1 cellular context compared by ENCODE assay signal in the genomic region with DNA sequence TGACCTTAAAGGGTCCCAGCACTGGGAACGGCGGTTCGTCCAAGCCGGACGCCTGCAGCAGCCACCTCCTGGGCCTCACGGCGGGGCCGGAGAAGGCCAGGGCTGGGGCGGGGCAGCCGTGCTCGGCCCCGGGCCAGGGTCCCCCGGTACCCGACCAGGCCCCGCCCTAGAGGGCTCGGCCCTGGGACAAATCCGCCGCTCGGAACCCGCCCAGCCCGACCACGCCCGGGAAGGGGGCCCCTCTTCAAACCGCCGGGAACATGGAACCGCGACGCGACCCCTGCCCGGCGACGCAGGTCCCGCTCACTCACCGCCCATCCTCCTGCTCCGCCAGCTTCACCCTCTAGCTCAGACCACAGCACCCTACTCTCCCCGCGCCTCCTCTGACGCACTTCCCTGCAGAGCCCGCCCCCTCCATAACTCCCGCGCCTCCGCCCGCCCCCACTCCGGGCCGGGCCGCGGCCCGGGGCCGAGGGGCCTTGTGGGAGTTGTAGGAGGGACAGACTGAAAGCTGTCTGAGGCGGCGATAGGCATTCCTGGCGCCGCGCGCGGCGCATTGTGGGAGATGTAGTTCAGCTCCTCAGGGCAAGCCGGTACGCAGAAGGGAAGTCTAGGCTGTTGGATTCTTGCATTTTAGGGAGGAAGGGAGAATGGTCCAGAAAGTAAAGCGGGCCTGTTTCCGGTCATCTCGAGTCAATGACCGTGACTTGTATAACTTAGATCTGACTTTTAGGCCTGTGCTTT.
TF ChIP-seq lines count a peak whose summit lies in the region.

A gene (minus strand): TSS at position 365 of the 744 bp plus-strand sequence. CDS start 1,478 bp downstream, outside the sequence.

TF ChIP-seq in K562, 482 proteins besides CTCF, POLR2A, EP300 and RAD21 (continued from another document and continues in another):
- no peak for TF ChIP-seq ZNF165 (CRISPR knock-in tag; IDR thresholded peaks at IDR 0.05; ENCODE audit: borderline replicate concordance)
- TF ChIP-seq POLR2B (IDR thresholded peaks at IDR 0.05; ENCODE audit: low read depth, partially characterized antibody): peak; percentile 74
- no peak for TF ChIP-seq ZNF12 (CRISPR knock-in tag; IDR thresholded peaks at IDR 0.05)
- TF ChIP-seq TGIF2 (CRISPR knock-in tag; IDR thresholded peaks at IDR 0.05): no peak
- TF ChIP-seq NFE2 (IDR thresholded peaks at IDR 0.05; ENCODE audit: low read depth): no peak
- no peak for TF ChIP-seq FIP1L1 (IDR thresholded peaks at IDR 0.05; ENCODE audit: low read depth, low read length, poor library complexity, severe bottlenecking)
- no peak for TF ChIP-seq PPARD (CRISPR knock-in tag; IDR thresholded peaks at IDR 0.05)
- 0 out of 2 replicates have a peak, but pooled peaks have one; percentile 40 for TF ChIP-seq SP1 (CRISPR knock-in tag; IDR thresholded peaks at IDR 0.05)
- TF ChIP-seq PRMT5 (CRISPR knock-in tag; IDR thresholded peaks at IDR 0.05): no peak
- TF ChIP-seq, protein P1, sequence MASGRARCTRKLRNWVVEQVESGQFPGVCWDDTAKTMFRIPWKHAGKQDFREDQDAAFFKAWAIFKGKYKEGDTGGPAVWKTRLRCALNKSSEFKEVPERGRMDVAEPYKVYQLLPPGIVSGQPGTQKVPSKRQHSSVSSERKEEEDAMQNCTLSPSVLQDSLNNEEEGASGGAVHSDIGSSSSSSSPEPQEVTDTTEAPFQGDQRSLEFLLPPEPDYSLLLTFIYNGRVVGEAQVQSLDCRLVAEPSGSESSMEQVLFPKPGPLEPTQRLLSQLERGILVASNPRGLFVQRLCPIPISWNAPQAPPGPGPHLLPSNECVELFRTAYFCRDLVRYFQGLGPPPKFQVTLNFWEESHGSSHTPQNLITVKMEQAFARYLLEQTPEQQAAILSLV (tag; IDR thresholded peaks at IDR 0.05): no peak
- 0 out of 2 replicates have a peak, but pooled peaks have one; percentile 17 for TF ChIP-seq ESRRA (IDR thresholded peaks at IDR 0.05; ENCODE audit: borderline replicate concordance, low read depth)
- no peak for TF ChIP-seq ZNF212 (CRISPR knock-in tag; IDR thresholded peaks at IDR 0.05)
- TF ChIP-seq, protein P2, sequence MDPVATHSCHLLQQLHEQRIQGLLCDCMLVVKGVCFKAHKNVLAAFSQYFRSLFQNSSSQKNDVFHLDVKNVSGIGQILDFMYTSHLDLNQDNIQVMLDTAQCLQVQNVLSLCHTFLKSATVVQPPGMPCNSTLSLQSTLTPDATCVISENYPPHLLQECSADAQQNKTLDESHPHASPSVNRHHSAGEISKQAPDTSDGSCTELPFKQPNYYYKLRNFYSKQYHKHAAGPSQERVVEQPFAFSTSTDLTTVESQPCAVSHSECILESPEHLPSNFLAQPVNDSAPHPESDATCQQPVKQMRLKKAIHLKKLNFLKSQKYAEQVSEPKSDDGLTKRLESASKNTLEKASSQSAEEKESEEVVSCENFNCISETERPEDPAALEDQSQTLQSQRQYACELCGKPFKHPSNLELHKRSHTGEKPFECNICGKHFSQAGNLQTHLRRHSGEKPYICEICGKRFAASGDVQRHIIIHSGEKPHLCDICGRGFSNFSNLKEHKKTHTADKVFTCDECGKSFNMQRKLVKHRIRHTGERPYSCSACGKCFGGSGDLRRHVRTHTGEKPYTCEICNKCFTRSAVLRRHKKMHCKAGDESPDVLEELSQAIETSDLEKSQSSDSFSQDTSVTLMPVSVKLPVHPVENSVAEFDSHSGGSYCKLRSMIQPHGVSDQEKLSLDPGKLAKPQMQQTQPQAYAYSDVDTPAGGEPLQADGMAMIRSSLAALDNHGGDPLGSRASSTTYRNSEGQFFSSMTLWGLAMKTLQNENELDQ (CRISPR knock-in tag; IDR thresholded peaks at IDR 0.05; ENCODE audit: borderline replicate concordance): no peak
- no peak for TF ChIP-seq ZNF232 (CRISPR knock-in tag; IDR thresholded peaks at IDR 0.05)
- TF ChIP-seq FOXA1 (IDR thresholded peaks at IDR 0.05; ENCODE audit: borderline replicate concordance): no peak
- peak; percentile 35; the same call in 1 of the 2 replicates for TF ChIP-seq RB1 (IDR thresholded peaks at IDR 0.05; ENCODE audit: low read depth)
- TF ChIP-seq, protein P3, sequence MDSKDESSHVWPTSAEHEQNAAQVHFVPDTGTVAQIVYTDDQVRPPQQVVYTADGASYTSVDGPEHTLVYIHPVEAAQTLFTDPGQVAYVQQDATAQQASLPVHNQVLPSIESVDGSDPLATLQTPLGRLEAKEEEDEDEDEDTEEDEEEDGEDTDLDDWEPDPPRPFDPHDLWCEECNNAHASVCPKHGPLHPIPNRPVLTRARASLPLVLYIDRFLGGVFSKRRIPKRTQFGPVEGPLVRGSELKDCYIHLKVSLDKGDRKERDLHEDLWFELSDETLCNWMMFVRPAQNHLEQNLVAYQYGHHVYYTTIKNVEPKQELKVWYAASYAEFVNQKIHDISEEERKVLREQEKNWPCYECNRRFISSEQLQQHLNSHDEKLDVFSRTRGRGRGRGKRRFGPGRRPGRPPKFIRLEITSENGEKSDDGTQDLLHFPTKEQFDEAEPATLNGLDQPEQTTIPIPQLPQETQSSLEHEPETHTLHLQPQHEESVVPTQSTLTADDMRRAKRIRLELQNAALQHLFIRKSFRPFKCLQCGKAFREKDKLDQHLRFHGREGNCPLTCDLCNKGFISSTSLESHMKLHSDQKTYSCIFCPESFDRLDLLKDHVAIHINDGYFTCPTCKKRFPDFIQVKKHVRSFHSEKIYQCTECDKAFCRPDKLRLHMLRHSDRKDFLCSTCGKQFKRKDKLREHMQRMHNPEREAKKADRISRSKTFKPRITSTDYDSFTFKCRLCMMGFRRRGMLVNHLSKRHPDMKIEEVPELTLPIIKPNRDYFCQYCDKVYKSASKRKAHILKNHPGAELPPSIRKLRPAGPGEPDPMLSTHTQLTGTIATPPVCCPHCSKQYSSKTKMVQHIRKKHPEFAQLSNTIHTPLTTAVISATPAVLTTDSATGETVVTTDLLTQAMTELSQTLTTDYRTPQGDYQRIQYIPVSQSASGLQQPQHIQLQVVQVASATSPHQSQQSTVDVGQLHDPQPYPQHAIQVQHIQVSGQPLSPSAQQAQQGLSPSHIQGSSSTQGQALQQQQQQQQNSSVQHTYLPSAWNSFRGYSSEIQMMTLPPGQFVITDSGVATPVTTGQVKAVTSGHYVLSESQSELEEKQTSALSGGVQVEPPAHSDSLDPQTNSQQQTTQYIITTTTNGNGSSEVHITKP (IDR thresholded peaks at IDR 0.05; ENCODE audit: partially characterized antibody): peak; percentile 88
- no peak for TF ChIP-seq MAFK (IDR thresholded peaks at IDR 0.05; ENCODE audit: low read length)
- no peak for TF ChIP-seq ZNF780A (CRISPR knock-in tag; IDR thresholded peaks at IDR 0.05)
- TF ChIP-seq, protein P4, sequence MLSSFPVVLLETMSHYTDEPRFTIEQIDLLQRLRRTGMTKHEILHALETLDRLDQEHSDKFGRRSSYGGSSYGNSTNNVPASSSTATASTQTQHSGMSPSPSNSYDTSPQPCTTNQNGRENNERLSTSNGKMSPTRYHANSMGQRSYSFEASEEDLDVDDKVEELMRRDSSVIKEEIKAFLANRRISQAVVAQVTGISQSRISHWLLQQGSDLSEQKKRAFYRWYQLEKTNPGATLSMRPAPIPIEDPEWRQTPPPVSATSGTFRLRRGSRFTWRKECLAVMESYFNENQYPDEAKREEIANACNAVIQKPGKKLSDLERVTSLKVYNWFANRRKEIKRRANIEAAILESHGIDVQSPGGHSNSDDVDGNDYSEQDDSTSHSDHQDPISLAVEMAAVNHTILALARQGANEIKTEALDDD (IDR thresholded peaks at IDR 0.05): no peak
- TF ChIP-seq U2AF1 (optimal IDR thresholded peaks at IDR 0.05; ENCODE audit: low read depth, low read length): no peak
- no peak for TF ChIP-seq PTBP1 (IDR thresholded peaks at IDR 0.05; ENCODE audit: low read depth, low read length)
- TF ChIP-seq MBD2 (IDR thresholded peaks at IDR 0.05; ENCODE audit: borderline replicate concordance, low read depth): no peak
- no peak for TF ChIP-seq MYNN (IDR thresholded peaks at IDR 0.05)
- no peak for TF ChIP-seq MYNN (CRISPR knock-in tag; IDR thresholded peaks at IDR 0.05)
- TF ChIP-seq YY1 (IDR thresholded peaks at IDR 0.05; ENCODE audit: borderline replicate concordance in 1 of 3, control insufficient read depth in 1 of 3, extremely low read depth in 1 of 3, insufficient read depth in 3 of 3, insufficient read length in 1 of 3, insufficient replicate concordance in 2 of 3, low read depth in 1 of 3, low read length in 2 of 3): peak in 2 of 3 experiments; percentile 19 to 64
- TF ChIP-seq, protein P5, sequence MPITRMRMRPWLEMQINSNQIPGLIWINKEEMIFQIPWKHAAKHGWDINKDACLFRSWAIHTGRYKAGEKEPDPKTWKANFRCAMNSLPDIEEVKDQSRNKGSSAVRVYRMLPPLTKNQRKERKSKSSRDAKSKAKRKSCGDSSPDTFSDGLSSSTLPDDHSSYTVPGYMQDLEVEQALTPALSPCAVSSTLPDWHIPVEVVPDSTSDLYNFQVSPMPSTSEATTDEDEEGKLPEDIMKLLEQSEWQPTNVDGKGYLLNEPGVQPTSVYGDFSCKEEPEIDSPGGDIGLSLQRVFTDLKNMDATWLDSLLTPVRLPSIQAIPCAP (CRISPR knock-in tag; IDR thresholded peaks at IDR 0.05; ENCODE audit: borderline replicate concordance): no peak
- 0 out of 2 replicates have a peak, but pooled peaks have one; percentile 56 for TF ChIP-seq CBX1 (IDR thresholded peaks at IDR 0.05; ENCODE audit: low read depth)
- TF ChIP-seq, protein P6, sequence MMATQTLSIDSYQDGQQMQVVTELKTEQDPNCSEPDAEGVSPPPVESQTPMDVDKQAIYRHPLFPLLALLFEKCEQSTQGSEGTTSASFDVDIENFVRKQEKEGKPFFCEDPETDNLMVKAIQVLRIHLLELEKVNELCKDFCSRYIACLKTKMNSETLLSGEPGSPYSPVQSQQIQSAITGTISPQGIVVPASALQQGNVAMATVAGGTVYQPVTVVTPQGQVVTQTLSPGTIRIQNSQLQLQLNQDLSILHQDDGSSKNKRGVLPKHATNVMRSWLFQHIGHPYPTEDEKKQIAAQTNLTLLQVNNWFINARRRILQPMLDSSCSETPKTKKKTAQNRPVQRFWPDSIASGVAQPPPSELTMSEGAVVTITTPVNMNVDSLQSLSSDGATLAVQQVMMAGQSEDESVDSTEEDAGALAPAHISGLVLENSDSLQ (IDR thresholded peaks at IDR 0.05): peak; percentile 49
- no peak for TF ChIP-seq TAF9B (IDR thresholded peaks at IDR 0.05; ENCODE audit: partially characterized antibody)
- no peak for TF ChIP-seq TCFL5 (CRISPR knock-in tag; conservative IDR thresholded peaks at IDR 0.05)
- no peak for TF ChIP-seq MEF2A (IDR thresholded peaks at IDR 0.05; ENCODE audit: control insufficient read depth, low read depth, low read length)
- TF ChIP-seq RBM25 (IDR thresholded peaks at IDR 0.05; ENCODE audit: low read depth, low read length, severe bottlenecking): no peak
- no peak for TF ChIP-seq ARNT (IDR thresholded peaks at IDR 0.05)
- TF ChIP-seq YBX1 (IDR thresholded peaks at IDR 0.05): no peak
- TF ChIP-seq ZNF143 (CRISPR knock-in tag; IDR thresholded peaks at IDR 0.05): peak; percentile 88
- TF ChIP-seq NUFIP1 (IDR thresholded peaks at IDR 0.05; ENCODE audit: partially characterized antibody): no peak
- no peak for TF ChIP-seq DNMT1 (IDR thresholded peaks at IDR 0.05)
- TF ChIP-seq E2F3 (CRISPR knock-in tag; IDR thresholded peaks at IDR 0.05): no peak
- no peak for TF ChIP-seq SMARCB1 (IDR thresholded peaks at IDR 0.05; ENCODE audit: insufficient read length, low read depth)
- no peak for TF ChIP-seq ZNF695 (CRISPR knock-in tag; IDR thresholded peaks at IDR 0.05)
- TF ChIP-seq FOXK1 (CRISPR knock-in tag; IDR thresholded peaks at IDR 0.05; ENCODE audit: borderline replicate concordance): no peak
- no peak for TF ChIP-seq MAFG (tag; conservative IDR thresholded peaks at IDR 0.05)
- TF ChIP-seq NFIC (IDR thresholded peaks at IDR 0.05): peak; percentile 67
- TF ChIP-seq ZNF224 (CRISPR knock-in tag; IDR thresholded peaks at IDR 0.05): no peak
- no peak for TF ChIP-seq FOXK2 (conservative IDR thresholded peaks at IDR 0.05 in 1 of 2, IDR thresholded peaks at IDR 0.05 in 1 of 2; ENCODE audit: low read depth in 2 of 2)
- TF ChIP-seq U2AF2 (optimal IDR thresholded peaks at IDR 0.05; ENCODE audit: low read depth, low read length): no peak
- no peak for TF ChIP-seq ZFPM2 (CRISPR knock-in tag; IDR thresholded peaks at IDR 0.05)
- no peak for TF ChIP-seq ELF2 (CRISPR knock-in tag; IDR thresholded peaks at IDR 0.05)
